8 cellular contexts compared by ENCODE assay signal in genomic region chr1:15524283-15525042, GRCh38.
DNase-seq lines count a peak whose midpoint lies in the region; FAIRE-seq and TF ChIP-seq lines count a peak whose summit lies in the region.

No MANE protein-coding gene starts in this region.

- peaks cover 54% of the 10 kb centered on the region for H3K4me1 Mint-ChIP-seq in nephron

- H3K27ac ChIP-seq in DOHH2 (ENCODE audit: low read depth, low read length) (peak overlapping the region; percentile 60), RWPE1 (peak overlapping the region; percentile 88)

- no peaks in the 10 kb centered on the region for H3K36me3 Mint-ChIP-seq in nephron (ENCODE audit: low read depth)

- H4K20me1 ChIP-seq in DOHH2 (ENCODE audit: control insufficient read depth, insufficient read depth, low read depth, low read length) (no peaks in the 10 kb centered on the region), Loucy (ENCODE audit: insufficient read depth, low read length, poor library complexity, severe bottlenecking) (peaks cover 4% of the 10 kb centered on the region)

- H3K79me2 ChIP-seq in DOHH2 (ENCODE audit: control insufficient read depth, low read length): peaks cover 28% of the 10 kb centered on the region
- peaks cover 31% of the 10 kb centered on the region for H3K79me2 ChIP-seq in Loucy (ENCODE audit: insufficient read depth, low read length)

- H3K4me3 ChIP-seq in DOHH2 (ENCODE audit: low read length) (peak overlapping the region; percentile 83), Loucy (ENCODE audit: low read length, poor library complexity, severe bottlenecking) (peak overlapping the region; percentile 96), fibroblast of pulmonary artery (replicated peaks; ENCODE audit: low read depth, low read length) (peak overlapping the region; percentile 77)

- no peaks in the 10 kb centered on the region for H3K27me3 ChIP-seq in DOHH2 (ENCODE audit: control insufficient read depth, low read length)
- no peaks in the 10 kb centered on the region for H3K27me3 ChIP-seq in Loucy (ENCODE audit: insufficient read depth, low read length, poor library complexity, severe bottlenecking)

- peak overlapping the region; percentile 98 for H2AFZ ChIP-seq in Loucy (ENCODE audit: low read length)

- H3K4me2 ChIP-seq in DOHH2 (ENCODE audit: low read length): peak overlapping the region; percentile 77
- H3K4me2 ChIP-seq in Loucy (ENCODE audit: low read depth, low read length, poor library complexity, severe bottlenecking): no peak overlapping the region

- H3K9me3 Mint-ChIP-seq in nephron: no peaks in the 10 kb centered on the region

- TF ChIP-seq POLR2A in H54 (IDR thresholded peaks at IDR 0.05; ENCODE audit: low read depth, low read length): no peak

- FAIRE-seq in H54 (lab: Jason Lieb, UNC): no peak

- CTCF ChIA-PET in RWPE1 (lab: Yijun Ruan, JAX): interaction anchor here (0.6 kb wide), 1 partner anchor 1026 kb away, joined by 3 read pairs; no protein-coding TSS in a partner anchor

- TF ChIP-seq CTCF in DOHH2 (IDR thresholded peaks at IDR 0.05; ENCODE audit: low read depth, low read length, poor library complexity, severe bottlenecking) (no peak), Loucy (conservative IDR thresholded peaks at IDR 0.05; ENCODE audit: low read length) (no peak), RWPE1 (conservative IDR thresholded peaks at IDR 0.05; ENCODE audit: low read depth) (no peak), fibroblast of pulmonary artery (IDR thresholded peaks at IDR 0.05; ENCODE audit: low read length, missing control alignments) (no peak), nephron (IDR thresholded peaks at IDR 0.05; ENCODE audit: unreplicated experiment in 3 of 3) (no peak)

- H3K36me3 ChIP-seq in DOHH2 (ENCODE audit: control insufficient read depth, low read length) (no peaks in the 10 kb centered on the region), Loucy (ENCODE audit: insufficient read depth, low read length) (no peaks in the 10 kb centered on the region)

- no peaks in the 10 kb centered on the region for H3K27me3 Mint-ChIP-seq in nephron (ENCODE audit: low read depth)

- H3K9me3 ChIP-seq in DOHH2 (ENCODE audit: control insufficient read depth, insufficient read depth, low read length): no peaks in the 10 kb centered on the region
- no peaks in the 10 kb centered on the region for H3K9me3 ChIP-seq in Loucy (ENCODE audit: insufficient read depth, low read depth, low read length)

- peak overlapping the region; percentile 87 for H3K9ac ChIP-seq in Loucy (ENCODE audit: low read depth, low read length, poor library complexity, severe bottlenecking)

- DNase-seq in H54 (ENCODE audit: insufficient read length, low spot score) (peak; percentile 44), RWPE1 (ENCODE audit: low spot score) (peak; percentile 92), fibroblast of pulmonary artery (ENCODE audit: low read depth) (peak; percentile 100)
- peak; percentile 99 for DNase-seq in activated effector memory CD4-positive, alpha-beta T cell treated with Interleukin-2 at 50 U/mL for 16 hours
- DNase-seq in stimulated activated naive CD4-positive, alpha-beta T cell treated with Interleukin-2 at 50 U/mL for 16 hours (lab: John Stamatoyannopoulos, UW): peak; percentile 100

- H3K4me1 ChIP-seq in DOHH2 (ENCODE audit: control insufficient read depth, low read length) (peaks cover 28% of the 10 kb centered on the region), Loucy (ENCODE audit: insufficient read depth, low read length, poor library complexity, severe bottlenecking) (peaks cover 37% of the 10 kb centered on the region)

- H3F3A ChIP-seq in DOHH2 (ENCODE audit: control insufficient read depth, insufficient read depth) (peaks cover 7% of the 10 kb centered on the region; the same call in 1 of the 2 replicates), Loucy (ENCODE audit: low read depth) (peaks cover 7% of the 10 kb centered on the region; the same call in 1 of the 2 replicates)

- peak overlapping the region; percentile 82 to 100 (median 88) for H3K27ac Mint-ChIP-seq in nephron

- no peaks in the 10 kb centered on the region for H3K9me2 ChIP-seq in DOHH2 (replicated peaks; ENCODE audit: control insufficient read depth, low read length)
- H3K9me2 ChIP-seq in Loucy (replicated peaks; ENCODE audit: low read depth, low read length): no peaks in the 10 kb centered on the region

- H3K4me3 Mint-ChIP-seq in nephron: peak overlapping the region; percentile 82 to 88 (median 87)

- POLR2A ChIA-PET in RWPE1 (lab: Yijun Ruan, JAX; ENCODE audit: low non-redundant PET): no interaction called here

Comparison
In these comparisons a context has a peak if more than half of its experiments do, and no peak if none do; other contexts are left out.
1. Peak in every context shown above with its lines: DNase-seq, H3K4me3 ChIP-seq and H3K27ac ChIP-seq.
2. DNase-seq: peak in every context shown above with its lines; median percentile 100 in fibroblast of pulmonary artery; 100 in stimulated activated naive CD4-positive, alpha-beta T cell treated with Interleukin-2 at 50 U/mL for 16 hours; 99 in activated effector memory CD4-positive, alpha-beta T cell treated with Interleukin-2 at 50 U/mL for 16 hours; 92 in RWPE1; 44 in H54.